ENCODE assay signal across 20 cellular contexts in genomic region chr12:54145844-54146243, GRCh38. TPM values are rescaled to one million over a fixed set of nuclear protein-coding genes. Genes with fewer than 3 reads are reported as not detected.
DNase-seq lines count a peak whose midpoint lies in the region; ATAC-seq and TF ChIP-seq lines count a peak whose summit lies in the region.
"Had no signal": no experiment of that assay in that cellular context is flagged by ENCODE, and none has a peak within 500 bp of the region (broad histone marks: within the 10 kb centered on the region; RNA-seq: fewer than 3 reads in every experiment).

No MANE protein-coding gene starts in this region.

- no peak for DNase-seq in stimulated activated naive CD8-positive, alpha-beta T cell treated with anti-CD3 and anti-CD28 coated beads, Interleukin-15, amount 100 ng/mL, for 72 hours
- DNase-seq in tibial artery (no peak), Calu3 (no peak), AG08396 (ENCODE audit: low spot score) (no peak)
- no peak for DNase-seq in effector memory CD8-positive, alpha-beta T cell
- DNase-seq: CD4-positive, alpha-beta memory T cell; DMS 273 treated with DMSO at 0.1 percent for 48 hours; DMS53; DND-41; EL; HCEC 1CT; HFFc6 had no signal

- H3K27ac Mint-ChIP-seq in stimulated activated naive CD8-positive, alpha-beta T cell treated with anti-CD3 and anti-CD28 coated beads, Interleukin-15, Interleukin-2, amounts not matched to agents 100 ng/mL and 50 ng/mL, for 24 hours = peak overlapping the region; percentile 34
- no peak overlapping the region for H3K27ac Mint-ChIP-seq in stimulated activated naive CD8-positive, alpha-beta T cell treated with anti-CD3 and anti-CD28 coated beads, Interleukin-15, amount 100 ng/mL, for 72 hours
- H3K27ac Mint-ChIP-seq in nephron (peak overlapping the region in 2 of 3 experiments; percentile 2 to 29), Calu3 (ENCODE audit: unreplicated experiment) (no peak overlapping the region)
- no peak overlapping the region for H3K27ac Mint-ChIP-seq in effector memory CD8-positive, alpha-beta T cell
- H3K27ac Mint-ChIP-seq: CD14-positive monocyte; CD4-positive, alpha-beta memory T cell; HFFc6 had no signal

- CTCF ChIA-PET in Calu3 (lab: Charles Lee) = no interaction called here

- no peaks in the 10 kb centered on the region for H3K27me3 ChIP-seq in tibial artery

- no peak for TF ChIP-seq CTCF in nephron (IDR thresholded peaks at IDR 0.05; ENCODE audit: unreplicated experiment in 3 of 3)
- no peak for TF ChIP-seq CTCF in tibial artery (IDR thresholded peaks at IDR 0.05)
- no peak for TF ChIP-seq CTCF in Calu3 (IDR thresholded peaks at IDR 0.05; ENCODE audit: unreplicated experiment)

- H3K4me1 ChIP-seq in tibial artery = peaks cover 0 to 65% (median 42%) of the 10 kb centered on the region in 4 donors
- H3K4me1 ChIP-seq: A549, BLaER1 had no signal

- H3K27ac ChIP-seq in tibial artery = peak overlapping the region; percentile 53 to 74
- H3K27ac ChIP-seq: 22Rv1, A549, BLaER1, HL-60 had no signal

- intact Hi-C loops in tibial artery (cut with DNase I; ENCODE audit: low total_unique reads) = loop anchor here (5.0 kb wide), 1 partner anchor 114 kb away; the partner anchor contains the start of gene HOXC5
- intact Hi-C loops in Calu3 (cut with micrococcal nuclease; ENCODE audit: unreplicated experiment) = no loop called here

- no peak overlapping the region for H3K4me3 ChIP-seq in tibial artery
- H3K4me3 ChIP-seq: A549, BLaER1, GM12878 had no signal

- H3K36me3 Mint-ChIP-seq in stimulated activated naive CD8-positive, alpha-beta T cell treated with anti-CD3 and anti-CD28 coated beads, Interleukin-15, Interleukin-2, amounts not matched to agents 100 ng/mL and 50 ng/mL, for 24 hours (ENCODE audit: low read depth) = no peaks in the 10 kb centered on the region
- H3K36me3 Mint-ChIP-seq in nephron (ENCODE audit: low read depth) (no peaks in the 10 kb centered on the region), Calu3 (ENCODE audit: insufficient read depth, unreplicated experiment) (no peaks in the 10 kb centered on the region)
- H3K36me3 Mint-ChIP-seq in effector memory CD8-positive, alpha-beta T cell (ENCODE audit: insufficient read depth) = no peaks in the 10 kb centered on the region
- H3K36me3 Mint-ChIP-seq: CD14-positive monocyte; CD4-positive, alpha-beta memory T cell had no signal

- no peaks in the 10 kb centered on the region for H3K9me3 Mint-ChIP-seq in stimulated activated naive CD8-positive, alpha-beta T cell treated with anti-CD3 and anti-CD28 coated beads, Interleukin-15, Interleukin-2, amounts not matched to agents 100 ng/mL and 50 ng/mL, for 24 hours
- no peaks in the 10 kb centered on the region for H3K9me3 Mint-ChIP-seq in stimulated activated naive CD8-positive, alpha-beta T cell treated with anti-CD3 and anti-CD28 coated beads, Interleukin-15, amount 100 ng/mL, for 72 hours
- H3K9me3 Mint-ChIP-seq in nephron (no peaks in the 10 kb centered on the region), Calu3 (ENCODE audit: low read depth, unreplicated experiment) (no peaks in the 10 kb centered on the region)
- no peaks in the 10 kb centered on the region for H3K9me3 Mint-ChIP-seq in effector memory CD8-positive, alpha-beta T cell
- H3K9me3 Mint-ChIP-seq: CD4-positive, alpha-beta memory T cell; HFFc6 had no signal

- BruUV-seq in Calu3 (replicated peaks; lab: Mats Ljungman, UMichigan) = no TSS peak

- H3K9me3 ChIP-seq in tibial artery = no peaks in the 10 kb centered on the region
- H3K9me3 ChIP-seq: A549, BLaER1 had no signal

- H3K36me3 ChIP-seq in tibial artery = no peaks in the 10 kb centered on the region
- H3K36me3 ChIP-seq: BLaER1 had no signal

- H3K4me3 Mint-ChIP-seq in stimulated activated naive CD8-positive, alpha-beta T cell treated with anti-CD3 and anti-CD28 coated beads, Interleukin-15, Interleukin-2, amounts not matched to agents 100 ng/mL and 50 ng/mL, for 24 hours = no peak overlapping the region
- H3K4me3 Mint-ChIP-seq in stimulated activated naive CD8-positive, alpha-beta T cell treated with anti-CD3 and anti-CD28 coated beads, Interleukin-15, amount 100 ng/mL, for 72 hours = no peak overlapping the region
- H3K4me3 Mint-ChIP-seq in nephron (peak overlapping the region in 1 of 3 experiments; percentile 1), Calu3 (ENCODE audit: low read depth, unreplicated experiment) (no peak overlapping the region)
- no peak overlapping the region for H3K4me3 Mint-ChIP-seq in effector memory CD8-positive, alpha-beta T cell
- H3K4me3 Mint-ChIP-seq: CD14-positive monocyte, HFFc6 had no signal

- no peak for ATAC-seq in stimulated activated naive CD8-positive, alpha-beta T cell treated with anti-CD3 and anti-CD28 coated beads, Interleukin-15, amount 100 ng/mL, for 72 hours
- no peak for ATAC-seq in effector memory CD8-positive, alpha-beta T cell (replicated peaks)
- ATAC-seq: A549, GM12878 had no signal

- H3K27me3 Mint-ChIP-seq in stimulated activated naive CD8-positive, alpha-beta T cell treated with anti-CD3 and anti-CD28 coated beads, Interleukin-15, Interleukin-2, amounts not matched to agents 100 ng/mL and 50 ng/mL, for 24 hours = peaks cover 8% of the 10 kb centered on the region
- H3K27me3 Mint-ChIP-seq in stimulated activated naive CD8-positive, alpha-beta T cell treated with anti-CD3 and anti-CD28 coated beads, Interleukin-15, amount 100 ng/mL, for 72 hours = peaks cover 68% of the 10 kb centered on the region
- H3K27me3 Mint-ChIP-seq in nephron (ENCODE audit: low read depth) (peaks cover 37% of the 10 kb centered on the region), Calu3 (ENCODE audit: unreplicated experiment) (peaks cover 28% of the 10 kb centered on the region)
- H3K27me3 Mint-ChIP-seq in effector memory CD8-positive, alpha-beta T cell = peaks cover 38 to 73% of the 10 kb centered on the region in 2 donors

- no peaks in the 10 kb centered on the region for H3K4me1 Mint-ChIP-seq in stimulated activated naive CD8-positive, alpha-beta T cell treated with anti-CD3 and anti-CD28 coated beads, Interleukin-15, Interleukin-2, amounts not matched to agents 100 ng/mL and 50 ng/mL, for 24 hours (ENCODE audit: low read depth)
- no peaks in the 10 kb centered on the region for H3K4me1 Mint-ChIP-seq in stimulated activated naive CD8-positive, alpha-beta T cell treated with anti-CD3 and anti-CD28 coated beads, Interleukin-15, amount 100 ng/mL, for 72 hours
- peaks cover 77% of the 10 kb centered on the region for H3K4me1 Mint-ChIP-seq in nephron
- H3K4me1 Mint-ChIP-seq in effector memory CD8-positive, alpha-beta T cell (ENCODE audit: low read depth in 2 of 2) = no peaks in the 10 kb centered on the region
- H3K4me1 Mint-ChIP-seq in Calu3 (ENCODE audit: low read depth, unreplicated experiment) = no peaks in the 10 kb centered on the region
- H3K4me1 Mint-ChIP-seq: CD14-positive monocyte; CD4-positive, alpha-beta memory T cell had no signal

RNA-seq across cellular contexts. Expression of gene SMUG1, which starts 42.9 kb away (rescaled TPM):
- 66.2 and 69.4 TPM in 2 replicates for total RNA-seq in Calu3 (2022)

Comparison
In these comparisons a context has a peak if more than half of its experiments do, and no peak if none do; other contexts are left out.
1. H3K27ac Mint-ChIP-seq: peak in stimulated activated naive CD8-positive, alpha-beta T cell treated with anti-CD3 and anti-CD28 coated beads, Interleukin-15, Interleukin-2, amounts not matched to agents 100 ng/mL and 50 ng/mL, for 24 hours (single experiment) and nephron (2 of 3); none in stimulated activated naive CD8-positive, alpha-beta T cell treated with anti-CD3 and anti-CD28 coated beads, Interleukin-15, amount 100 ng/mL, for 72 hours (0 of 2), effector memory CD8-positive, alpha-beta T cell (0 of 2) and Calu3 (single experiment).